ENCODE assay signal across 27 cellular contexts in the genomic region with DNA sequence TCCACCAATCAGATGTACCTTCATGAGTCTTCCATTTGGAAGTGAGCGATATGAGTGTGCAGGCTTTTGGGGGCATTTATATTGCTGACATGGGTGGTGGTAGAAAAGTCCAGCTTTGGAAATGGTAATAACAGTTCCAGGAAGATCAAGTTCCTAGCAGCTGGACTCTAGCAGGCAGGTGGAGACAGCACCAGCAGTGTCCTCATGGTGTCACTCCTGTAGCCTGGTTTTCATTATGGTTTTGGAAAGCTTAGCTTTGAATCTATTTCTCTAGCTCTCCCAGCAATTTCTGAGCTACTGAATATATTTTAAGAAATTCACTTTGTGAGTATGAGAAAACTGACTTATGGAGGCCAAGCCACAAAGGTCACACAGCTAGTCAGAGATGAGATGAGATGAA.
DNase-seq lines count a peak whose midpoint lies in the region; ATAC-seq and TF ChIP-seq lines count a peak whose summit lies in the region.
"Had no signal": no experiment of that assay in that cellular context is flagged by ENCODE, and none has a peak within 500 bp of the region (broad histone marks: within the 10 kb centered on the region; RNA-seq: fewer than 3 reads in every experiment).

No MANE protein-coding gene starts in this region.

- TF ChIP-seq CTCF in AG09309 (IDR thresholded peaks at IDR 0.05; ENCODE audit: control insufficient read depth, insufficient read depth, low read depth, low read length, missing control alignments), result peak; percentile 18
- peak; percentile 50 for TF ChIP-seq CTCF in epithelial cell of esophagus (IDR thresholded peaks at IDR 0.05; ENCODE audit: insufficient read depth, low read depth, low read length, missing control alignments)

- no peak for DNase-seq in AG09309 (ENCODE audit: low read depth)
- DNase-seq in HT-29 (ENCODE audit: low spot score), result peak; percentile 24
- DNase-seq in epithelial cell of esophagus (ENCODE audit: low read depth), result no peak
- DNase-seq in left lobe of liver (ENCODE audit: low spot score), result no peak
- no peak for DNase-seq in H7
- DNase-seq in activated CD8-positive, alpha-beta memory T cell treated with anti-CD3 and anti-CD28 coated beads for 24 hours, result no peak
- no peak for DNase-seq in activated gamma-delta T cell (lab: John Stamatoyannopoulos, UW)
- DNase-seq: activated CD4-positive, alpha-beta T cell treated with anti-CD3 and anti-CD28 coated beads, Interleukin-2, amount 50 U/mL, for 1 hour; activated naive CD8-positive, alpha-beta T cell treated with anti-CD3 and anti-CD28 coated beads for 36 hours; CD4-positive, CD25-positive, alpha-beta regulatory T cell; effector memory CD8-positive, alpha-beta T cell; esophagus squamous epithelium; glutamatergic neuron; left cardiac atrium; NCI-H1694; NCI-H69; SHP77 treated with DMSO at 0.1 percent for 48 hours; small intestine; stimulated activated CD4-positive, alpha-beta T cell treated with anti-CD3 and anti-CD28 coated beads, Interleukin-2, amount 100 ng/mL, for 48 hours; stimulated activated naive B cell treated with anti-CD40 and anti-IgM and Interleukin-4, amounts not matched to agents 10 μg/mL and 1 μg/mL and 100 μg/mL, for 72 hours; T-helper 1 cell; testis had no signal

- H3K4me3 ChIP-seq in AG09309 (ENCODE audit: control insufficient read depth, low read depth, low read length) (no peak overlapping the region), epithelial cell of esophagus (ENCODE audit: low read length) (no peak overlapping the region), H7 (ENCODE audit: insufficient read depth, low read depth, low read length) (no peak overlapping the region)
- H3K4me3 ChIP-seq: esophagus squamous epithelium, K562, prostate gland, testis, vagina had no signal

- ATAC-seq in left lobe of liver (peak; percentile 78), GM21360 (IDR thresholded peaks at IDR 0.05; ENCODE audit: unreplicated experiment) (no peak)
- ATAC-seq: activated T-helper 17 cell treated with anti-CD3 and anti-CD28 coated beads, Interleukin-2, amount 50 U/mL, for 72 hours; effector memory CD8-positive, alpha-beta T cell; K562; stimulated activated naive B cell treated with anti-CD40 and anti-IgM and Interleukin-4, amounts not matched to agents 10 μg/mL and 1 μg/mL and 100 μg/mL, for 72 hours had no signal

- no peaks in the 10 kb centered on the region for H3K36me3 ChIP-seq in H7 (replicated peaks; ENCODE audit: control insufficient read depth, insufficient read depth, low read length)
- H3K36me3 ChIP-seq: esophagus squamous epithelium, prostate gland, vagina had no signal

- H3K27me3 ChIP-seq in H7 (ENCODE audit: control insufficient read depth, insufficient read depth, low read length), result no peaks in the 10 kb centered on the region
- H3K27me3 ChIP-seq: esophagus squamous epithelium, testis, vagina had no signal
